1 cellular context compared by ENCODE assay signal in genomic region chr16:14955546-14956231, GRCh38.
TF ChIP-seq lines count a peak whose summit lies in the region.

No MANE protein-coding gene starts in this region.

TF ChIP-seq in liver, 16 proteins besides CTCF, POLR2A, EP300 and RAD21 (continued from another document):
- TF ChIP-seq REST (IDR thresholded peaks at IDR 0.05) (no peak), JUND (IDR thresholded peaks at IDR 0.05) (peak; percentile 72 to 77), ZBTB33 (IDR thresholded peaks at IDR 0.05) (no peak), RXRA (IDR thresholded peaks at IDR 0.05) (peak; percentile 94 to 99), FOXA2 (IDR thresholded peaks at IDR 0.05) (no peak), HNF4A (conservative IDR thresholded peaks at IDR 0.05) (peak; percentile 80 to 87), NR2F2 (IDR thresholded peaks at IDR 0.05) (peak; percentile 18), ATF3 (IDR thresholded peaks at IDR 0.05) (peak; percentile 46), GABPA (IDR thresholded peaks at IDR 0.05 in 1 of 2, conservative IDR thresholded peaks at IDR 0.05 in 1 of 2) (no peak), EGR1 (IDR thresholded peaks at IDR 0.05; ENCODE audit: low read depth in 2 of 2) (no peak), YY1 (IDR thresholded peaks at IDR 0.05) (peak; percentile 39), SP1 (IDR thresholded peaks at IDR 0.05) (peak; percentile 92), FOXA1 (IDR thresholded peaks at IDR 0.05) (no peak)
- TF ChIP-seq, protein P1, sequence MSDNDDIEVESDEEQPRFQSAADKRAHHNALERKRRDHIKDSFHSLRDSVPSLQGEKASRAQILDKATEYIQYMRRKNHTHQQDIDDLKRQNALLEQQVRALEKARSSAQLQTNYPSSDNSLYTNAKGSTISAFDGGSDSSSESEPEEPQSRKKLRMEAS (IDR thresholded peaks at IDR 0.05) = peak; percentile 74
